Comparison of ENCODE assay signal across 8 cellular contexts in the genomic region with DNA sequence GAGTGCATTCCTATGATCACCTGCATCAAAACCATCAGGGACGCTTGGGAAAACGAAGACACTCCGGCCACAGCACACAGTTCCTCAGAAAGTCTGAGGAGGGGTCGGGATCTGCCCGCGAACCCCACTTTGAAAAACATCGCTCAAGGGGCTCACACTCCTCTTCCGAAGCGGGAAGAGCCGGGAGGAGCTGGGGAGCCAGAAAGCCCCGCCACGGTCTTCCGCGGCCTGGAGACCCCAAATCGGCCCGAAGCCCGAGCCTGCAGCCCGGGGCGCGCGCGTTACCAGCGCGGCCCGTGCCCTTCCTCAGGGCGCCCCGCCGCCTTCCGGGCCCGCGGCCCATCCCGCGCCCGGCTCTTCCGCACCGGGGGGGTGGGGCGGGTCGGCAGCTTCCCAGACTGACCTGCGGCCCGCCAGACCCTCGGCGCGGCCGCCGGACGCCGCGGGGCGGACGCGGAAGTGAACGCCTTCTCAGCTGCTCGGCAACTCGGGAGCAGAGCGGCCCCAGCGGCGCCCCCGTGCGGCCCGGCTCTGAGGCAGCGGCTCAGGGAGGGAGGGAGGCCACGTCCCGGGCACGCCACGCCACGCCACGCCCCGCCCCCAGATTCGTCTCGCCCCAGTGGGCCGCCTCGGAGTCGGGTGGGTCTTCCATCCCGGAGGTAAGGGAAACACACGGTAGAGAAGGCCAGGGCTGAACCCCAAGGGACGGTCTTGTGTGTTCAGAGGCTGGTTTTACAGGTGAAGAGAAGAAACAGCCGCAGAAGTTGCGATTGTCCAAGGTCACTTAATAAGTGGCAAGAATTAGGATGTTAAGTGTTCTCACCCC.
DNase-seq lines count a peak whose midpoint lies in the region; ATAC-seq and TF ChIP-seq lines count a peak whose summit lies in the region.

A gene (minus strand): TSS at position 461 of the 826 bp plus-strand sequence. CDS start 3,052 bp downstream, outside the sequence.

- no peaks in the 10 kb centered on the region for H3K9me3 ChIP-seq in iPS-18c (ENCODE audit: control insufficient read depth, insufficient read depth, low read length)

- ATAC-seq in GM18861 (IDR thresholded peaks at IDR 0.05; ENCODE audit: unreplicated experiment) (peak; percentile 96), HG03095 (IDR thresholded peaks at IDR 0.05; ENCODE audit: unreplicated experiment) (peak; percentile 99)

- in situ Hi-C loops in ACHN (cut with HindIII; ENCODE audit: low pct_ligation_motif_present, low pct_unique_long_range_greater_than_20kb, low sequenced_read_pairs): no loop called here
- in situ Hi-C loops in T47D (cut with HindIII; ENCODE audit: low pct_unique_long_range_greater_than_20kb, low sequenced_read_pairs): no loop called here

- DNase-seq in ACHN (peak; percentile 91), NCI-H2196 (lab: John Stamatoyannopoulos, UW; ENCODE audit: unreplicated experiment) (peak; percentile 89), T47D (ENCODE audit: low read depth in 1 of 2, low spot score in 1 of 2) (peak; percentile 82 to 89)

- H3K27ac ChIP-seq in VCaP (peak within 1 kb of the TSS; percentile 84), skin epidermis (peak within 1 kb of the TSS; percentile 66 to 95 (median 91))

- TF ChIP-seq CTCF in VCaP (conservative IDR thresholded peaks at IDR 0.05): peak; percentile 95

- peak within 1 kb of the TSS; percentile 56 for H3K4me3 ChIP-seq in iPS-18c (ENCODE audit: insufficient read depth, low read depth, low read length)
- H3K4me3 ChIP-seq in skin epidermis: peak within 1 kb of the TSS; percentile 63 to 89 (median 83)

Comparison
In these comparisons a context has a peak if more than half of its experiments do, and no peak if none do; other contexts are left out.
1. Peak in every context shown above with its lines: DNase-seq, ATAC-seq, H3K4me3 ChIP-seq and H3K27ac ChIP-seq.